ENCODE assay signal across 14 cellular contexts in the genomic region with DNA sequence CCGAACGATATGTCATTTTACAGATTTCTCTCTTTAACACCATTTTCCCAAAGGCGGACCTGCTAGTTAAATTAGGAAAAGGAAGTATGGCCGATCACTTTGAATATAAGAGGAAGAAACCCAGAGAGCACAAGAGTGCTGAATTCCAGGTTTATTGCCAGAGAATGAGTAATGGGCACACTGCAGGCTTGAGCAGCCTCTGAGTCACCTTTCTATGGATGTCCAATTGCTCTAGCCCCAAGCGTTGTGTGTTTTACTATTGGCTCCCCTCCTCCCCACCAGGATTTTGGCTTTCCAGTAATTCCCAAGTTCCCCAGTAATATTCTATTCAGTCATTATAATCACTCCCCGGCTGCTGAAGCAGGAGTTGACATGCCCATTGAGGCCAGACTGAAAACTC.
DNase-seq lines count a peak whose midpoint lies in the region; ATAC-seq, FAIRE-seq and TF ChIP-seq lines count a peak whose summit lies in the region.
"Had no signal": no experiment of that assay in that cellular context is flagged by ENCODE, and none has a peak within 500 bp of the region (broad histone marks: within the 10 kb centered on the region; RNA-seq: fewer than 3 reads in every experiment).

No MANE protein-coding gene starts in this region.

- TF ChIP-seq CTCF in WTC11 (IDR thresholded peaks at IDR 0.05) (no peak), smooth muscle cell (IDR thresholded peaks at IDR 0.05; ENCODE audit: borderline replicate concordance, insufficient read depth, poor library complexity, severe bottlenecking) (no peak)

- H3K4me3 Mint-ChIP-seq in WTC11 = no peak overlapping the region
- H3K4me3 Mint-ChIP-seq: activated B cell treated with CpG ODN at 0.5 μM for 24 hours had no signal

- no peaks in the 10 kb centered on the region for H3K79me2 ChIP-seq in smooth muscle cell (ENCODE audit: low read depth)

- H3K27ac Mint-ChIP-seq in WTC11 = no peak overlapping the region
- H3K27ac Mint-ChIP-seq: activated B cell treated with CpG ODN at 0.5 μM for 24 hours had no signal

- POLR2A ChIA-PET in WTC11 (lab: Charles Lee) = no interaction called here

- H3K4me3 ChIP-seq in smooth muscle cell = no peak overlapping the region
- no peak overlapping the region for H3K4me3 ChIP-seq in effector memory CD4-positive, alpha-beta T cell (ENCODE audit: insufficient read depth, low read depth, low read length, poor library complexity, severe bottlenecking)

- no peaks in the 10 kb centered on the region for H4K20me1 ChIP-seq in smooth muscle cell (ENCODE audit: low read depth)

- H3K36me3 Mint-ChIP-seq in WTC11 = peaks cover 17% of the 10 kb centered on the region

- CTCF ChIA-PET in WTC11 (lab: Charles Lee) = interaction anchor here (1.3 kb wide), 1 partner anchor 60 kb away, joined by 3 read pairs; no protein-coding TSS in a partner anchor

- no peak overlapping the region for H3K4me2 ChIP-seq in smooth muscle cell

- H3K36me3 ChIP-seq in smooth muscle cell (ENCODE audit: low read depth) = no peaks in the 10 kb centered on the region
- no peaks in the 10 kb centered on the region for H3K36me3 ChIP-seq in effector memory CD4-positive, alpha-beta T cell (ENCODE audit: control insufficient read depth, insufficient read depth, low read length)

- peak; percentile 96 for FAIRE-seq in H54 (lab: Jason Lieb, UNC)

- peaks cover 9% of the 10 kb centered on the region for H3K4me1 ChIP-seq in smooth muscle cell (ENCODE audit: low read depth)
- H3K4me1 ChIP-seq in effector memory CD4-positive, alpha-beta T cell (ENCODE audit: control insufficient read depth, insufficient read depth, low read length, poor library complexity, severe bottlenecking) = no peaks in the 10 kb centered on the region

- peak; percentile 36; the same call in 1 of the 2 replicates for ATAC-seq in WTC11
- no peak for ATAC-seq in GM18511 (IDR thresholded peaks at IDR 0.05; ENCODE audit: unreplicated experiment)
- ATAC-seq: Panc1 had no signal

- no peaks in the 10 kb centered on the region for H3F3A ChIP-seq in smooth muscle cell (ENCODE audit: low read depth)

- peaks cover 26% of the 10 kb centered on the region for H3K9me3 Mint-ChIP-seq in WTC11

- H3K4me1 Mint-ChIP-seq in WTC11 = peaks cover 30% of the 10 kb centered on the region
- H3K4me1 Mint-ChIP-seq: activated B cell treated with CpG ODN at 0.5 μM for 24 hours had no signal

- no peak overlapping the region for H3K9ac ChIP-seq in smooth muscle cell (ENCODE audit: low read depth)

- H3K27me3 Mint-ChIP-seq in WTC11 (ENCODE audit: low read depth) = peaks cover 24% of the 10 kb centered on the region
- H3K27me3 Mint-ChIP-seq: activated B cell treated with CpG ODN at 0.5 μM for 24 hours had no signal

- peak; percentile 9 for DNase-seq in H54 (ENCODE audit: insufficient read length, low spot score)
- DNase-seq in WTC11 (ENCODE audit: low spot score) = no peak
- DNase-seq in fibroblast of peridontal ligament (ENCODE audit: extremely low read depth) = peak; percentile 2
- no peak for DNase-seq in smooth muscle cell (lab: John Stamatoyannopoulos, UW; ENCODE audit: unreplicated experiment)
- no peak for DNase-seq in activated T-cell treated with anti-CD3 and anti-CD28 coated beads, Interleukin-2, amount 50 U/mL, for 1 hour
- no peak for DNase-seq in effector memory CD4-positive, alpha-beta T cell
- DNase-seq: activated B cell treated with CpG ODN at 0.5 μM for 24 hours; activated naive CD4-positive, alpha-beta T cell; effector CD8-positive, alpha-beta T cell; NCI-H2029 treated with DMSO at 0.1 percent for 48 hours; NCI-H526; posterior cingulate gyrus had no signal

- no peak for TF ChIP-seq POLR2A in H54 (IDR thresholded peaks at IDR 0.05; ENCODE audit: low read depth, low read length)

- H3K9me3 ChIP-seq in smooth muscle cell (replicated peaks; ENCODE audit: low read depth) = no peaks in the 10 kb centered on the region
- no peaks in the 10 kb centered on the region for H3K9me3 ChIP-seq in effector memory CD4-positive, alpha-beta T cell (ENCODE audit: control insufficient read depth, low read length)

- peak overlapping the region; percentile 41 for H3K27ac ChIP-seq in smooth muscle cell (ENCODE audit: low read depth)
- H3K27ac ChIP-seq in effector memory CD4-positive, alpha-beta T cell (ENCODE audit: insufficient read depth, low read length, poor library complexity, severe bottlenecking) = no peak overlapping the region

- no peak overlapping the region for H2AFZ ChIP-seq in smooth muscle cell (ENCODE audit: low read depth)

- WGBS in smooth muscle cell (ENCODE audit: low lambda C conversion rate) = 64% methylated on average over 6 of the region's 6 CpGs

- no peaks in the 10 kb centered on the region for H3K27me3 ChIP-seq in smooth muscle cell (ENCODE audit: low read depth)
- no peaks in the 10 kb centered on the region for H3K27me3 ChIP-seq in effector memory CD4-positive, alpha-beta T cell (replicated peaks; ENCODE audit: control insufficient read depth, insufficient read depth, low read length, poor library complexity, severe bottlenecking)

TF ChIP-seq in WTC11, 78 proteins besides CTCF, POLR2A, EP300 and RAD21:
- TF ChIP-seq CREM (CRISPR knock-in tag; IDR thresholded peaks at IDR 0.05) (no peak), CBFB (CRISPR knock-in tag; IDR thresholded peaks at IDR 0.05; ENCODE audit: low read depth) (no peak), ZNF263 (CRISPR knock-in tag; IDR thresholded peaks at IDR 0.05; ENCODE audit: low read depth) (no peak), NR1H2 (CRISPR knock-in tag; IDR thresholded peaks at IDR 0.05) (no peak)
- TF ChIP-seq, protein P1, sequence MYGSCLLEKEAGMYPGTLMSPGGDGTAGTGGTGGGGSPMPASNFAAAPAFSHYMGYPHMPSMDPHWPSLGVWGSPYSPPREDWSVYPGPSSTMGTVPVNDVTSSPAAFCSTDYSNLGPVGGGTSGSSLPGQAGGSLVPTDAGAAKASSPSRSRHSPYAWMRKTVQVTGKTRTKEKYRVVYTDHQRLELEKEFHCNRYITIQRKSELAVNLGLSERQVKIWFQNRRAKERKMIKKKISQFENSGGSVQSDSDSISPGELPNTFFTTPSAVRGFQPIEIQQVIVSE (CRISPR knock-in tag; IDR thresholded peaks at IDR 0.05; ENCODE audit: borderline replicate concordance) = no peak
- TF ChIP-seq, protein P2, sequence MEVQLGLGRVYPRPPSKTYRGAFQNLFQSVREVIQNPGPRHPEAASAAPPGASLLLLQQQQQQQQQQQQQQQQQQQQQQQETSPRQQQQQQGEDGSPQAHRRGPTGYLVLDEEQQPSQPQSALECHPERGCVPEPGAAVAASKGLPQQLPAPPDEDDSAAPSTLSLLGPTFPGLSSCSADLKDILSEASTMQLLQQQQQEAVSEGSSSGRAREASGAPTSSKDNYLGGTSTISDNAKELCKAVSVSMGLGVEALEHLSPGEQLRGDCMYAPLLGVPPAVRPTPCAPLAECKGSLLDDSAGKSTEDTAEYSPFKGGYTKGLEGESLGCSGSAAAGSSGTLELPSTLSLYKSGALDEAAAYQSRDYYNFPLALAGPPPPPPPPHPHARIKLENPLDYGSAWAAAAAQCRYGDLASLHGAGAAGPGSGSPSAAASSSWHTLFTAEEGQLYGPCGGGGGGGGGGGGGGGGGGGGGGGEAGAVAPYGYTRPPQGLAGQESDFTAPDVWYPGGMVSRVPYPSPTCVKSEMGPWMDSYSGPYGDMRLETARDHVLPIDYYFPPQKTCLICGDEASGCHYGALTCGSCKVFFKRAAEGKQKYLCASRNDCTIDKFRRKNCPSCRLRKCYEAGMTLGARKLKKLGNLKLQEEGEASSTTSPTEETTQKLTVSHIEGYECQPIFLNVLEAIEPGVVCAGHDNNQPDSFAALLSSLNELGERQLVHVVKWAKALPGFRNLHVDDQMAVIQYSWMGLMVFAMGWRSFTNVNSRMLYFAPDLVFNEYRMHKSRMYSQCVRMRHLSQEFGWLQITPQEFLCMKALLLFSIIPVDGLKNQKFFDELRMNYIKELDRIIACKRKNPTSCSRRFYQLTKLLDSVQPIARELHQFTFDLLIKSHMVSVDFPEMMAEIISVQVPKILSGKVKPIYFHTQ (CRISPR knock-in tag; IDR thresholded peaks at IDR 0.05) = no peak

Comparison
In these comparisons a context has a peak if more than half of its experiments do, and no peak if none do; other contexts are left out.
1. DNase-seq: peak in H54 (single experiment) and fibroblast of peridontal ligament (single experiment); none in WTC11 (single experiment), smooth muscle cell (single experiment), activated T-cell treated with anti-CD3 and anti-CD28 coated beads, Interleukin-2, amount 50 U/mL, for 1 hour (single experiment) and effector memory CD4-positive, alpha-beta T cell (0 of 3).